In genomic region chr20:37011147-37011546, GRCh38 we compare ENCODE assay signal across 19 cellular contexts. TPM values are rescaled to one million over a fixed set of nuclear protein-coding genes. Genes with fewer than 3 reads are reported as not detected.
A peak's percentile ranks its signal among the peaks of the same experiment; 100 is the strongest.
DNase-seq lines count a peak whose midpoint lies in the region; ATAC-seq lines count a peak whose summit lies in the region.
"Had no signal": no experiment of that assay in that cellular context is flagged by ENCODE, and none has a peak within 500 bp of the region (broad histone marks: within the 10 kb centered on the region; RNA-seq: fewer than 3 reads in every experiment).

No MANE protein-coding gene starts in this region.

- peaks cover 24% of the 10 kb centered on the region for H3K4me1 Mint-ChIP-seq in activated CD8-positive, alpha-beta memory T cell treated with anti-CD3 and anti-CD28 coated beads, Interleukin-2, amount 10 ng/mL, durations not matched to agents 7 days and 5 days
- H3K4me1 Mint-ChIP-seq in CD4-positive, alpha-beta memory T cell, result peaks cover 12 to 38% (median 26%) of the 10 kb centered on the region in 4 donors
- peaks cover 30% of the 10 kb centered on the region for H3K4me1 Mint-ChIP-seq in activated CD4-positive, alpha-beta memory T cell treated with anti-CD3 and anti-CD28 coated beads, Interleukin-2, amount 10 ng/mL, durations not matched to agents 7 days and 5 days
- peaks cover 9 to 51% (median 36%) of the 10 kb centered on the region in 7 donors for H3K4me1 Mint-ChIP-seq in naive thymus-derived CD4-positive, alpha-beta T cell
- H3K4me1 Mint-ChIP-seq in stimulated activated effector memory CD8-positive, alpha-beta T cell treated with anti-CD3 and anti-CD28 coated beads, Interleukin-12 subunit alpha, Interleukin-12 subunit beta, amount 100 ng/mL, for 72 hours, result peaks cover 16% of the 10 kb centered on the region

- H3K27me3 Mint-ChIP-seq in activated CD8-positive, alpha-beta memory T cell treated with anti-CD3 and anti-CD28 coated beads, Interleukin-2, amount 10 ng/mL, durations not matched to agents 7 days and 5 days, result no peaks in the 10 kb centered on the region
- H3K27me3 Mint-ChIP-seq in CD4-positive, alpha-beta memory T cell, result no peaks in the 10 kb centered on the region
- no peaks in the 10 kb centered on the region for H3K27me3 Mint-ChIP-seq in activated CD4-positive, alpha-beta memory T cell treated with anti-CD3 and anti-CD28 coated beads, Interleukin-2, amount 10 ng/mL, durations not matched to agents 7 days and 5 days
- no peaks in the 10 kb centered on the region for H3K27me3 Mint-ChIP-seq in naive thymus-derived CD4-positive, alpha-beta T cell

- no peak overlapping the region for H3K4me3 Mint-ChIP-seq in activated CD8-positive, alpha-beta memory T cell treated with anti-CD3 and anti-CD28 coated beads, Interleukin-2, amount 10 ng/mL, durations not matched to agents 7 days and 5 days
- no peak overlapping the region for H3K4me3 Mint-ChIP-seq in CD4-positive, alpha-beta memory T cell
- H3K4me3 Mint-ChIP-seq in activated CD4-positive, alpha-beta memory T cell treated with anti-CD3 and anti-CD28 coated beads, Interleukin-2, amount 10 ng/mL, durations not matched to agents 7 days and 5 days, result no peak overlapping the region
- no peak overlapping the region for H3K4me3 Mint-ChIP-seq in naive thymus-derived CD4-positive, alpha-beta T cell
- H3K4me3 Mint-ChIP-seq in stimulated activated effector memory CD8-positive, alpha-beta T cell treated with anti-CD3 and anti-CD28 coated beads, Interleukin-12 subunit alpha, Interleukin-12 subunit beta, amount 100 ng/mL, for 72 hours, result no peak overlapping the region

- H3K9me3 ChIP-seq in CD4-positive, alpha-beta memory T cell (ENCODE audit: control insufficient read depth in 1 of 2, low read length in 2 of 2), result no peaks in the 10 kb centered on the region
- H3K9me3 ChIP-seq in naive thymus-derived CD4-positive, alpha-beta T cell (ENCODE audit: control insufficient read depth in 2 of 3, low read length in 3 of 3), result no peaks in the 10 kb centered on the region
- H3K9me3 ChIP-seq: Peyer's patch had no signal

- H3K27me3 ChIP-seq in CD4-positive, alpha-beta memory T cell (ENCODE audit: insufficient read depth, low read length), result no peaks in the 10 kb centered on the region
- H3K27me3 ChIP-seq in naive thymus-derived CD4-positive, alpha-beta T cell (ENCODE audit: control insufficient read depth in 2 of 2, insufficient read depth in 2 of 2, low read length in 2 of 2), result no peaks in the 10 kb centered on the region
- H3K27me3 ChIP-seq: Peyer's patch had no signal

- CTCF ChIA-PET in activated CD8-positive, alpha-beta memory T cell treated with anti-CD3 and anti-CD28 coated beads, Interleukin-2, amount 10 ng/mL, durations not matched to agents 7 days and 5 days (lab: Charles Lee), result no interaction called here
- CTCF ChIA-PET in CD4-positive, alpha-beta memory T cell (lab: Charles Lee; ENCODE audit: partially characterized antibody), result interaction anchor here (0.6 to 9.1 kb wide), 4 partner anchors 13 to 72 kb away, joined by 3 to 288 read pairs (median 4); no protein-coding TSS in a partner anchor
- CTCF ChIA-PET in activated CD4-positive, alpha-beta memory T cell treated with anti-CD3 and anti-CD28 coated beads, Interleukin-2, amount 10 ng/mL, durations not matched to agents 7 days and 5 days (lab: Charles Lee), result interaction anchor here (1.0 kb wide), 1 partner anchor 41 kb away, joined by 3 read pairs; no protein-coding TSS in a partner anchor
- CTCF ChIA-PET in naive thymus-derived CD4-positive, alpha-beta T cell (lab: Charles Lee), result interaction anchor here (0.6 to 8.4 kb wide), 4 partner anchors 20 to 75 kb away, joined by 3 to 113 read pairs (median 4); no protein-coding TSS in a partner anchor

- ATAC-seq in activated CD8-positive, alpha-beta memory T cell treated with anti-CD3 and anti-CD28 coated beads, Interleukin-2, amount 10 ng/mL, durations not matched to agents 7 days and 5 days, result no peak
- no peak for ATAC-seq in naive thymus-derived CD4-positive, alpha-beta T cell
- no peak for ATAC-seq in HG02642 (IDR thresholded peaks at IDR 0.05; ENCODE audit: poor library complexity, unreplicated experiment)
- no peak for ATAC-seq in stimulated activated effector memory CD8-positive, alpha-beta T cell treated with anti-CD3 and anti-CD28 coated beads, Interleukin-12 subunit alpha, Interleukin-12 subunit beta, amount 100 ng/mL, for 72 hours
- ATAC-seq: HCT116 had no signal

- no peak overlapping the region for H3K27ac ChIP-seq in CD4-positive, alpha-beta memory T cell (ENCODE audit: low read depth, low read length)
- H3K27ac ChIP-seq in naive thymus-derived CD4-positive, alpha-beta T cell (ENCODE audit: low read depth, low read length), result peak overlapping the region; percentile 14
- H3K27ac ChIP-seq: C4-2B, KMS-11, Peyer's patch had no signal

- POLR2A ChIA-PET in CD4-positive, alpha-beta memory T cell (lab: Charles Lee; ENCODE audit: partially characterized antibody), result interaction anchor here (1.4 to 2.4 kb wide), 2 partner anchors 13 to 33 kb away, joined by 4 to 9 read pairs; no protein-coding TSS in a partner anchor
- POLR2A ChIA-PET in activated CD4-positive, alpha-beta memory T cell treated with anti-CD3 and anti-CD28 coated beads, Interleukin-2, amount 10 ng/mL, durations not matched to agents 7 days and 5 days (lab: Charles Lee), result interaction anchor here (0.7 kb wide), 1 partner anchor 66 kb away, joined by 3 read pairs; no protein-coding TSS in a partner anchor
- POLR2A ChIA-PET in naive thymus-derived CD4-positive, alpha-beta T cell (lab: Charles Lee), result interaction anchor here (1.1 kb wide), 1 partner anchor 11 kb away, joined by 3 read pairs; no protein-coding TSS in a partner anchor

- no peaks in the 10 kb centered on the region for H3K36me3 ChIP-seq in CD4-positive, alpha-beta memory T cell (ENCODE audit: insufficient read depth, low read length)
- H3K36me3 ChIP-seq in naive thymus-derived CD4-positive, alpha-beta T cell (ENCODE audit: control insufficient read depth in 2 of 3, insufficient read depth in 3 of 3, low read length in 3 of 3), result no peaks in the 10 kb centered on the region
- H3K36me3 ChIP-seq: Peyer's patch had no signal

- no peaks in the 10 kb centered on the region for H3K9me3 Mint-ChIP-seq in activated CD8-positive, alpha-beta memory T cell treated with anti-CD3 and anti-CD28 coated beads, Interleukin-2, amount 10 ng/mL, durations not matched to agents 7 days and 5 days (ENCODE audit: low read depth)
- H3K9me3 Mint-ChIP-seq in CD4-positive, alpha-beta memory T cell, result no peaks in the 10 kb centered on the region
- H3K9me3 Mint-ChIP-seq in activated CD4-positive, alpha-beta memory T cell treated with anti-CD3 and anti-CD28 coated beads, Interleukin-2, amount 10 ng/mL, durations not matched to agents 7 days and 5 days, result no peaks in the 10 kb centered on the region
- H3K9me3 Mint-ChIP-seq in naive thymus-derived CD4-positive, alpha-beta T cell, result peaks cover 0 to 2% (median 0%) of the 10 kb centered on the region in 11 donors
- no peaks in the 10 kb centered on the region for H3K9me3 Mint-ChIP-seq in stimulated activated effector memory CD8-positive, alpha-beta T cell treated with anti-CD3 and anti-CD28 coated beads, Interleukin-12 subunit alpha, Interleukin-12 subunit beta, amount 100 ng/mL, for 72 hours

- intact Hi-C loops in CD4-positive, alpha-beta memory T cell (cut with micrococcal nuclease), result no loop called here
- intact Hi-C loops in naive thymus-derived CD4-positive, alpha-beta T cell (cut with micrococcal nuclease), result no loop called here

- peaks cover 31% of the 10 kb centered on the region for H3K36me3 Mint-ChIP-seq in activated CD8-positive, alpha-beta memory T cell treated with anti-CD3 and anti-CD28 coated beads, Interleukin-2, amount 10 ng/mL, durations not matched to agents 7 days and 5 days
- H3K36me3 Mint-ChIP-seq in CD4-positive, alpha-beta memory T cell, result peaks cover 4 to 19% of the 10 kb centered on the region in 2 donors
- H3K36me3 Mint-ChIP-seq in activated CD4-positive, alpha-beta memory T cell treated with anti-CD3 and anti-CD28 coated beads, Interleukin-2, amount 10 ng/mL, durations not matched to agents 7 days and 5 days (ENCODE audit: low read depth), result peaks cover 39% of the 10 kb centered on the region
- peaks cover 0 to 20% (median 8%) of the 10 kb centered on the region in 5 donors for H3K36me3 Mint-ChIP-seq in naive thymus-derived CD4-positive, alpha-beta T cell
- peaks cover 69% of the 10 kb centered on the region for H3K36me3 Mint-ChIP-seq in stimulated activated effector memory CD8-positive, alpha-beta T cell treated with anti-CD3 and anti-CD28 coated beads, Interleukin-12 subunit alpha, Interleukin-12 subunit beta, amount 100 ng/mL, for 72 hours

- H3K27ac Mint-ChIP-seq in activated CD8-positive, alpha-beta memory T cell treated with anti-CD3 and anti-CD28 coated beads, Interleukin-2, amount 10 ng/mL, durations not matched to agents 7 days and 5 days, result peak overlapping the region; percentile 49
- H3K27ac Mint-ChIP-seq in CD4-positive, alpha-beta memory T cell, result peak overlapping the region in 5 of 7 donors; percentile 41 to 82 (median 64)
- peak overlapping the region; percentile 26 for H3K27ac Mint-ChIP-seq in activated CD4-positive, alpha-beta memory T cell treated with anti-CD3 and anti-CD28 coated beads, Interleukin-2, amount 10 ng/mL, durations not matched to agents 7 days and 5 days
- peak overlapping the region in 8 of 9 donors; percentile 23 to 84 (median 77) for H3K27ac Mint-ChIP-seq in naive thymus-derived CD4-positive, alpha-beta T cell
- H3K27ac Mint-ChIP-seq in stimulated activated effector memory CD8-positive, alpha-beta T cell treated with anti-CD3 and anti-CD28 coated beads, Interleukin-12 subunit alpha, Interleukin-12 subunit beta, amount 100 ng/mL, for 72 hours, result no peak overlapping the region

- no peak for DNase-seq in activated CD8-positive, alpha-beta memory T cell treated with anti-CD3 and anti-CD28 coated beads, Interleukin-2, amount 10 ng/mL, durations not matched to agents 7 days and 5 days
- no peak for DNase-seq in activated CD8-positive, alpha-beta memory T cell treated with anti-CD3 and anti-CD28 coated beads, Interleukin-2, amount 50 U/mL, for 4 hours
- DNase-seq in CD4-positive, alpha-beta memory T cell, result no peak
- no peak for DNase-seq in activated CD4-positive, alpha-beta memory T cell treated with anti-CD3 and anti-CD28 coated beads, Interleukin-2, amount 10 ng/mL, durations not matched to agents 7 days and 5 days
- no peak for DNase-seq in naive thymus-derived CD4-positive, alpha-beta T cell
- DNase-seq in NCI-H510A treated with DMSO at 0.1 percent for 48 hours (lab: John Stamatoyannopoulos, UW), result no peak
- no peak for DNase-seq in stimulated activated effector memory CD8-positive, alpha-beta T cell treated with anti-CD3 and anti-CD28 coated beads, Interleukin-12 subunit alpha, Interleukin-12 subunit beta, amount 100 ng/mL, for 72 hours (ENCODE audit: low spot score in 2 of 2)
- DNase-seq: AML-193, DMS153, IMR-90, NCI-H1105 treated with DMSO at 0.1 percent for 48 hours, NCI-H2029 treated with DMSO at 0.1 percent for 48 hours, NCI-H2171 treated with DMSO at 0.1 percent for 48 hours, NCI-H526, Peyer's patch had no signal

- H3K4me1 ChIP-seq in CD4-positive, alpha-beta memory T cell (ENCODE audit: insufficient read depth, low read length), result peaks cover 41% of the 10 kb centered on the region
- peaks cover 15 to 21% of the 10 kb centered on the region in 2 donors for H3K4me1 ChIP-seq in naive thymus-derived CD4-positive, alpha-beta T cell (ENCODE audit: control insufficient read depth in 2 of 2, insufficient read depth in 2 of 2, low read length in 2 of 2)

- no peak overlapping the region for H3K4me3 ChIP-seq in CD4-positive, alpha-beta memory T cell (ENCODE audit: low read length in 2 of 2)
- H3K4me3 ChIP-seq in naive thymus-derived CD4-positive, alpha-beta T cell (ENCODE audit: low read length), result no peak overlapping the region
- H3K4me3 ChIP-seq: Peyer's patch had no signal

RNA-seq across cellular contexts. Expression of gene SAMHD1, which starts 59.6 kb away (rescaled TPM):
- total RNA-seq in activated CD8-positive, alpha-beta memory T cell treated with anti-CD3 and anti-CD28 coated beads, Interleukin-2, amount 10 ng/mL, durations not matched to agents 7 days and 5 days, result 100 to 1,000 TPM; 167 to 213 TPM
- 100 to 1,000 TPM; 216 to 223 TPM for total RNA-seq in CD4-positive, alpha-beta memory T cell
- 100 to 1,000 TPM; 291 to 332 TPM for polyA plus RNA-seq in CD4-positive, alpha-beta memory T cell
- total RNA-seq in activated CD4-positive, alpha-beta memory T cell treated with anti-CD3 and anti-CD28 coated beads, Interleukin-2, amount 10 ng/mL, durations not matched to agents 7 days and 5 days, result 100 to 1,000 TPM; 272 TPM
- total RNA-seq in naive thymus-derived CD4-positive, alpha-beta T cell, result 100 to 1,000 TPM; 271 to 393 (median 338) TPM
- 100 to 1,000 TPM; 231 to 258 TPM for polyA plus RNA-seq in naive thymus-derived CD4-positive, alpha-beta T cell
